Comparison of ENCODE assay signal across 10 cellular contexts in genomic region chr7:135745702-135746312, GRCh38. TPM values are rescaled to one million over a fixed set of nuclear protein-coding genes. Genes with fewer than 3 reads are reported as not detected.
A peak's percentile ranks its signal among the peaks of the same experiment; 100 is the strongest.
DNase-seq lines count a peak whose midpoint lies in the region; ATAC-seq and TF ChIP-seq lines count a peak whose summit lies in the region.
"Had no signal": no experiment of that assay in that cellular context is flagged by ENCODE, and none has a peak within 500 bp of the region (broad histone marks: within the 10 kb centered on the region; RNA-seq: fewer than 3 reads in every experiment).

No MANE protein-coding gene starts in this region.

- DNase-seq in NCI-H748 (lab: John Stamatoyannopoulos, UW; ENCODE audit: unreplicated experiment) = peak; percentile 21
- DNase-seq in NCI-H748 treated with DMSO at 0.1 percent for 48 hours (lab: John Stamatoyannopoulos, UW) = no peak
- DNase-seq in chondrocyte (ENCODE audit: low spot score) = no peak
- DNase-seq in right lobe of liver = peak in 2 of 3 donors; percentile 33 to 57
- DNase-seq in upper lobe of right lung = no peak
- no peak for DNase-seq in ecto neural progenitor cell (ENCODE audit: low spot score)
- DNase-seq in activated CD4-positive, CD25-positive, alpha-beta regulatory T cell (lab: John Stamatoyannopoulos, UW) = no peak

- peak; percentile 75 to 84 (median 78) for ATAC-seq in right lobe of liver
- ATAC-seq in upper lobe of right lung = no peak
- no peak for ATAC-seq in GM21390 (IDR thresholded peaks at IDR 0.05; ENCODE audit: unreplicated experiment)

- no peaks in the 10 kb centered on the region for H3K36me3 Mint-ChIP-seq in chondrocyte (ENCODE audit: low read depth)

- intact Hi-C loops in right lobe of liver (cut with DNase I) (no loop called here), upper lobe of right lung (cut with DNase I) (no loop called here)

- H3K27ac ChIP-seq in right lobe of liver (peak overlapping the region; percentile 10 to 34 (median 24)), upper lobe of right lung (no peak overlapping the region)
- H3K27ac ChIP-seq: 22Rv1 had no signal

- H3K4me1 ChIP-seq in right lobe of liver (no peaks in the 10 kb centered on the region), upper lobe of right lung (peaks cover 5% of the 10 kb centered on the region)

- H3K4me3 Mint-ChIP-seq in chondrocyte (ENCODE audit: unreplicated experiment) = no peak overlapping the region

- H3K9me3 Mint-ChIP-seq in chondrocyte (ENCODE audit: low read depth) = no peaks in the 10 kb centered on the region

- peak; percentile 11 for TF ChIP-seq POLR2A in right lobe of liver (IDR thresholded peaks at IDR 0.05)

- no peaks in the 10 kb centered on the region for H3K9me3 ChIP-seq in right lobe of liver
- H3K9me3 ChIP-seq in upper lobe of right lung = no peaks in the 10 kb centered on the region

- TF ChIP-seq CTCF in chondrocyte (IDR thresholded peaks at IDR 0.05) (no peak), right lobe of liver (IDR thresholded peaks at IDR 0.05) (no peak), upper lobe of right lung (IDR thresholded peaks at IDR 0.05) (no peak)

- 54% methylated on average over 9 of the region's 9 CpGs for WGBS in right lobe of liver (ENCODE audit: insufficient coverage, low coverage, low lambda C conversion rate, missing lambda C conversion rate)

- H3K27ac Mint-ChIP-seq in chondrocyte (ENCODE audit: unreplicated experiment) = peak overlapping the region; percentile 87

- H3K36me3 ChIP-seq in right lobe of liver = no peaks in the 10 kb centered on the region
- no peaks in the 10 kb centered on the region for H3K36me3 ChIP-seq in upper lobe of right lung

- H3K27me3 Mint-ChIP-seq in chondrocyte (ENCODE audit: low read depth) = no peaks in the 10 kb centered on the region

- H3K4me3 ChIP-seq in right lobe of liver (peak overlapping the region in 2 of 3 donors; percentile 31 to 32), upper lobe of right lung (peak overlapping the region; percentile 40)

- H3K27me3 ChIP-seq in right lobe of liver = no peaks in the 10 kb centered on the region
- H3K27me3 ChIP-seq in upper lobe of right lung = no peaks in the 10 kb centered on the region

- peaks cover 38% of the 10 kb centered on the region for H3K4me1 Mint-ChIP-seq in chondrocyte (ENCODE audit: low read depth)

RNA-seq across cellular contexts. Expression of gene FAM180A, which starts 2.8 kb away (rescaled TPM):
- total RNA-seq in chondrocyte = 0.27 to 1.4 TPM (median 0.31 TPM) in 3 replicates
- total RNA-seq in right lobe of liver = 10 to 100 TPM in 1 of 6 experiments, 1 to 10 TPM in 5; 2.8 to 14.9 (median 6.4) TPM
- 6.8 TPM for total RNA-seq in upper lobe of right lung
- total RNA-seq: epithelial cell of proximal tubule had no signal

RNA-seq across cellular contexts. Expression of gene SLC13A4, which starts 17.8 kb away (rescaled TPM):
- total RNA-seq in chondrocyte = not detected in 3 replicates
- under 1 TPM in 4 of 6 experiments, not detected in 2; 0.09 to 0.25 (median 0.18) TPM for total RNA-seq in right lobe of liver
- not detected for total RNA-seq in upper lobe of right lung
- total RNA-seq: epithelial cell of proximal tubule had no signal

Comparison
In these comparisons a context has a peak if more than half of its experiments do, and no peak if none do; other contexts are left out.
1. DNase-seq: peak in NCI-H748 (single experiment) and right lobe of liver (2 of 3); none in NCI-H748 treated with DMSO at 0.1 percent for 48 hours (single experiment), chondrocyte (single experiment), upper lobe of right lung (single experiment), ecto neural progenitor cell (single experiment) and activated CD4-positive, CD25-positive, alpha-beta regulatory T cell (0 of 4).
2. ATAC-seq: peak in right lobe of liver (4 of 4); none in upper lobe of right lung (single experiment) and GM21390 (single experiment).